Comparison of ENCODE assay signal across 1 cellular context in the genomic region with DNA sequence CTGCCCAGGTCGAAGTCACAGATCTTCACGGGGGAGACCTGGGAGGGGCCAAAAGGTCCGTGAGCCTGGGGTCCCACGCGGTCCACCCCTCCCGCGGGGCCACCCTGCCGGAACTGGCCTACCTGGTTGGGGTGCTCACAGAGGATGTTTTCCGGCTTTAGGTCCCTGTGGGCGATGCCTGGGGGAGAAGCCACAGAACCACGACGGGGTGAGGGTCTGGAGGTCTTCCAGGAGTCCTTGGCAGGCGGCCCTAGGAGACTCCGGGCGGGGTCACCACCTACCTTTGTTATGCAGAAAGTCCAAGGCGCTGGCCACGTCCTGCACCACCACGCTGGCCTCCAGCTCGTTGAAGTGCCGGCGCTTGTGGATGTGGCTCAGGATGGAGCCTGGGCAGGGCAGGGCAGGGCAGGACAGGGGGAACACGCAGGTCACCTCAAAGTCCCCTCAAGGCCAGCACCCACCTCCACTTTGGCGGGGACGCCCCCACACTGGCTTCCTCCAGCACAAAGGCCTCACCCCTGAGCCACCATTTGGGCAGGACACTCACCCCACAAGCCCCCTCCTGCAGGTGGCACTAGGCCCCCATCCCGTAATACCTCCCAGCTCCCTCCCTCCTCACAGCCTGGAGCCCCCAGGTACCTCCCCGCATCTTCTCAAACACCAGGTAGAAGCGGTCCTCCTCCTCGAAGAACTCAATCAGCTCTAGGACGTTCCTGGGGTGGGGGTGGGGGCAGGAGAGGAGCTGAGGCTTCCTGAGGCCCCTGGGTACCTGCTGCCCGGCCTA.
TF ChIP-seq lines count a peak whose summit lies in the region.

No MANE protein-coding gene starts in this region.

TF ChIP-seq in K562, 482 proteins besides CTCF, POLR2A, EP300 and RAD21 (continued from another document):
- TF ChIP-seq, protein P1, sequence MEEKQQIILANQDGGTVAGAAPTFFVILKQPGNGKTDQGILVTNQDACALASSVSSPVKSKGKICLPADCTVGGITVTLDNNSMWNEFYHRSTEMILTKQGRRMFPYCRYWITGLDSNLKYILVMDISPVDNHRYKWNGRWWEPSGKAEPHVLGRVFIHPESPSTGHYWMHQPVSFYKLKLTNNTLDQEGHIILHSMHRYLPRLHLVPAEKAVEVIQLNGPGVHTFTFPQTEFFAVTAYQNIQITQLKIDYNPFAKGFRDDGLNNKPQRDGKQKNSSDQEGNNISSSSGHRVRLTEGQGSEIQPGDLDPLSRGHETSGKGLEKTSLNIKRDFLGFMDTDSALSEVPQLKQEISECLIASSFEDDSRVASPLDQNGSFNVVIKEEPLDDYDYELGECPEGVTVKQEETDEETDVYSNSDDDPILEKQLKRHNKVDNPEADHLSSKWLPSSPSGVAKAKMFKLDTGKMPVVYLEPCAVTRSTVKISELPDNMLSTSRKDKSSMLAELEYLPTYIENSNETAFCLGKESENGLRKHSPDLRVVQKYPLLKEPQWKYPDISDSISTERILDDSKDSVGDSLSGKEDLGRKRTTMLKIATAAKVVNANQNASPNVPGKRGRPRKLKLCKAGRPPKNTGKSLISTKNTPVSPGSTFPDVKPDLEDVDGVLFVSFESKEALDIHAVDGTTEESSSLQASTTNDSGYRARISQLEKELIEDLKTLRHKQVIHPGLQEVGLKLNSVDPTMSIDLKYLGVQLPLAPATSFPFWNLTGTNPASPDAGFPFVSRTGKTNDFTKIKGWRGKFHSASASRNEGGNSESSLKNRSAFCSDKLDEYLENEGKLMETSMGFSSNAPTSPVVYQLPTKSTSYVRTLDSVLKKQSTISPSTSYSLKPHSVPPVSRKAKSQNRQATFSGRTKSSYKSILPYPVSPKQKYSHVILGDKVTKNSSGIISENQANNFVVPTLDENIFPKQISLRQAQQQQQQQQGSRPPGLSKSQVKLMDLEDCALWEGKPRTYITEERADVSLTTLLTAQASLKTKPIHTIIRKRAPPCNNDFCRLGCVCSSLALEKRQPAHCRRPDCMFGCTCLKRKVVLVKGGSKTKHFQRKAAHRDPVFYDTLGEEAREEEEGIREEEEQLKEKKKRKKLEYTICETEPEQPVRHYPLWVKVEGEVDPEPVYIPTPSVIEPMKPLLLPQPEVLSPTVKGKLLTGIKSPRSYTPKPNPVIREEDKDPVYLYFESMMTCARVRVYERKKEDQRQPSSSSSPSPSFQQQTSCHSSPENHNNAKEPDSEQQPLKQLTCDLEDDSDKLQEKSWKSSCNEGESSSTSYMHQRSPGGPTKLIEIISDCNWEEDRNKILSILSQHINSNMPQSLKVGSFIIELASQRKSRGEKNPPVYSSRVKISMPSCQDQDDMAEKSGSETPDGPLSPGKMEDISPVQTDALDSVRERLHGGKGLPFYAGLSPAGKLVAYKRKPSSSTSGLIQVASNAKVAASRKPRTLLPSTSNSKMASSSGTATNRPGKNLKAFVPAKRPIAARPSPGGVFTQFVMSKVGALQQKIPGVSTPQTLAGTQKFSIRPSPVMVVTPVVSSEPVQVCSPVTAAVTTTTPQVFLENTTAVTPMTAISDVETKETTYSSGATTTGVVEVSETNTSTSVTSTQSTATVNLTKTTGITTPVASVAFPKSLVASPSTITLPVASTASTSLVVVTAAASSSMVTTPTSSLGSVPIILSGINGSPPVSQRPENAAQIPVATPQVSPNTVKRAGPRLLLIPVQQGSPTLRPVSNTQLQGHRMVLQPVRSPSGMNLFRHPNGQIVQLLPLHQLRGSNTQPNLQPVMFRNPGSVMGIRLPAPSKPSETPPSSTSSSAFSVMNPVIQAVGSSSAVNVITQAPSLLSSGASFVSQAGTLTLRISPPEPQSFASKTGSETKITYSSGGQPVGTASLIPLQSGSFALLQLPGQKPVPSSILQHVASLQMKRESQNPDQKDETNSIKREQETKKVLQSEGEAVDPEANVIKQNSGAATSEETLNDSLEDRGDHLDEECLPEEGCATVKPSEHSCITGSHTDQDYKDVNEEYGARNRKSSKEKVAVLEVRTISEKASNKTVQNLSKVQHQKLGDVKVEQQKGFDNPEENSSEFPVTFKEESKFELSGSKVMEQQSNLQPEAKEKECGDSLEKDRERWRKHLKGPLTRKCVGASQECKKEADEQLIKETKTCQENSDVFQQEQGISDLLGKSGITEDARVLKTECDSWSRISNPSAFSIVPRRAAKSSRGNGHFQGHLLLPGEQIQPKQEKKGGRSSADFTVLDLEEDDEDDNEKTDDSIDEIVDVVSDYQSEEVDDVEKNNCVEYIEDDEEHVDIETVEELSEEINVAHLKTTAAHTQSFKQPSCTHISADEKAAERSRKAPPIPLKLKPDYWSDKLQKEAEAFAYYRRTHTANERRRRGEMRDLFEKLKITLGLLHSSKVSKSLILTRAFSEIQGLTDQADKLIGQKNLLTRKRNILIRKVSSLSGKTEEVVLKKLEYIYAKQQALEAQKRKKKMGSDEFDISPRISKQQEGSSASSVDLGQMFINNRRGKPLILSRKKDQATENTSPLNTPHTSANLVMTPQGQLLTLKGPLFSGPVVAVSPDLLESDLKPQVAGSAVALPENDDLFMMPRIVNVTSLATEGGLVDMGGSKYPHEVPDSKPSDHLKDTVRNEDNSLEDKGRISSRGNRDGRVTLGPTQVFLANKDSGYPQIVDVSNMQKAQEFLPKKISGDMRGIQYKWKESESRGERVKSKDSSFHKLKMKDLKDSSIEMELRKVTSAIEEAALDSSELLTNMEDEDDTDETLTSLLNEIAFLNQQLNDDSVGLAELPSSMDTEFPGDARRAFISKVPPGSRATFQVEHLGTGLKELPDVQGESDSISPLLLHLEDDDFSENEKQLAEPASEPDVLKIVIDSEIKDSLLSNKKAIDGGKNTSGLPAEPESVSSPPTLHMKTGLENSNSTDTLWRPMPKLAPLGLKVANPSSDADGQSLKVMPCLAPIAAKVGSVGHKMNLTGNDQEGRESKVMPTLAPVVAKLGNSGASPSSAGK (IDR thresholded peaks at IDR 0.05): peak; percentile 68; the same call in 1 of the 2 replicates
- TF ChIP-seq, protein P2, sequence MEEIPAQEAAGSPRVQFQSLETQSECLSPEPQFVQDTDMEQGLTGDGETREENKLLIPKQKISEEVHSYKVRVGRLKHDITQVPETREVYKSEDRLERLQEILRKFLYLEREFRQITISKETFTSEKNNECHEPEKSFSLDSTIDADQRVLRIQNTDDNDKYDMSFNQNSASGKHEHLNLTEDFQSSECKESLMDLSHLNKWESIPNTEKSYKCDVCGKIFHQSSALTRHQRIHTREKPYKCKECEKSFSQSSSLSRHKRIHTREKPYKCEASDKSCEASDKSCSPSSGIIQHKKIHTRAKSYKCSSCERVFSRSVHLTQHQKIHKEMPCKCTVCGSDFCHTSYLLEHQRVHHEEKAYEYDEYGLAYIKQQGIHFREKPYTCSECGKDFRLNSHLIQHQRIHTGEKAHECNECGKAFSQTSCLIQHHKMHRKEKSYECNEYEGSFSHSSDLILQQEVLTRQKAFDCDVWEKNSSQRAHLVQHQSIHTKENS (CRISPR knock-in tag; IDR thresholded peaks at IDR 0.05): no peak
- TF ChIP-seq ZEB2 (IDR thresholded peaks at IDR 0.05) (no peak; the same call in 1 of the 2 replicates), ELF1 (tag; IDR thresholded peaks at IDR 0.05) (no peak), PRMT5 (CRISPR knock-in tag; IDR thresholded peaks at IDR 0.05) (no peak), CBX5 (IDR thresholded peaks at IDR 0.05; ENCODE audit: borderline replicate concordance, low read depth) (no peak), NCOA6 (IDR thresholded peaks at IDR 0.05) (no peak), NR2C1 (IDR thresholded peaks at IDR 0.05) (no peak), NR2C1 (tag; IDR thresholded peaks at IDR 0.05) (no peak), ZSCAN29 (IDR thresholded peaks at IDR 0.05) (no peak), RFX5 (IDR thresholded peaks at IDR 0.05; ENCODE audit: low read depth, low read length) (no peak), KDM5B (IDR thresholded peaks at IDR 0.05; ENCODE audit: insufficient replicate concordance, low read depth, low read length) (no peak), ZNF586 (CRISPR knock-in tag; conservative IDR thresholded peaks at IDR 0.05) (no peak), FOS (IDR thresholded peaks at IDR 0.05; ENCODE audit: extremely low read depth, insufficient read length) (no peak), SIN3B (IDR thresholded peaks at IDR 0.05; ENCODE audit: low read depth) (no peak), BHLHE40 (IDR thresholded peaks at IDR 0.05; ENCODE audit: low read length) (no peak), ZNF316 (IDR thresholded peaks at IDR 0.05) (no peak), KDM2B (CRISPR knock-in tag; IDR thresholded peaks at IDR 0.05) (no peak), NRF1 (conservative IDR thresholded peaks at IDR 0.05 in 1 of 2, IDR thresholded peaks at IDR 0.05 in 1 of 2) (0 out of 4 replicates have a peak, but pooled peaks of 1 of the 2 experiments have one; percentile 25), KAT8 (IDR thresholded peaks at IDR 0.05; ENCODE audit: low read depth) (no peak), EHMT2 (IDR thresholded peaks at IDR 0.05) (no peak), MYC (IDR thresholded peaks at IDR 0.05; ENCODE audit: low read depth, low read length) (no peak), MYC (CRISPR knock-in tag; IDR thresholded peaks at IDR 0.05; ENCODE audit: borderline replicate concordance, low read depth) (peak; percentile 30; the same call in 1 of the 2 replicates), RBM22 (IDR thresholded peaks at IDR 0.05; ENCODE audit: low read depth, low read length, poor library complexity, severe bottlenecking) (peak; percentile 42), RNF2 (IDR thresholded peaks at IDR 0.05) (no peak), SMAD4 (CRISPR knock-in tag; conservative IDR thresholded peaks at IDR 0.05) (no peak), ZNF174 (CRISPR knock-in tag; IDR thresholded peaks at IDR 0.05) (no peak)
- TF ChIP-seq, protein P3, sequence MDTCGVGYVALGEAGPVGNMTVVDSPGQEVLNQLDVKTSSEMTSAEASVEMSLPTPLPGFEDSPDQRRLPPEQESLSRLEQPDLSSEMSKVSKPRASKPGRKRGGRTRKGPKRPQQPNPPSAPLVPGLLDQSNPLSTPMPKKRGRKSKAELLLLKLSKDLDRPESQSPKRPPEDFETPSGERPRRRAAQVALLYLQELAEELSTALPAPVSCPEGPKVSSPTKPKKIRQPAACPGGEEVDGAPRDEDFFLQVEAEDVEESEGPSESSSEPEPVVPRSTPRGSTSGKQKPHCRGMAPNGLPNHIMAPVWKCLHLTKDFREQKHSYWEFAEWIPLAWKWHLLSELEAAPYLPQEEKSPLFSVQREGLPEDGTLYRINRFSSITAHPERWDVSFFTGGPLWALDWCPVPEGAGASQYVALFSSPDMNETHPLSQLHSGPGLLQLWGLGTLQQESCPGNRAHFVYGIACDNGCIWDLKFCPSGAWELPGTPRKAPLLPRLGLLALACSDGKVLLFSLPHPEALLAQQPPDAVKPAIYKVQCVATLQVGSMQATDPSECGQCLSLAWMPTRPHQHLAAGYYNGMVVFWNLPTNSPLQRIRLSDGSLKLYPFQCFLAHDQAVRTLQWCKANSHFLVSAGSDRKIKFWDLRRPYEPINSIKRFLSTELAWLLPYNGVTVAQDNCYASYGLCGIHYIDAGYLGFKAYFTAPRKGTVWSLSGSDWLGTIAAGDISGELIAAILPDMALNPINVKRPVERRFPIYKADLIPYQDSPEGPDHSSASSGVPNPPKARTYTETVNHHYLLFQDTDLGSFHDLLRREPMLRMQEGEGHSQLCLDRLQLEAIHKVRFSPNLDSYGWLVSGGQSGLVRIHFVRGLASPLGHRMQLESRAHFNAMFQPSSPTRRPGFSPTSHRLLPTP (IDR thresholded peaks at IDR 0.05; ENCODE audit: borderline replicate concordance, extremely low read depth, insufficient read length): no peak
- TF ChIP-seq, protein P4, sequence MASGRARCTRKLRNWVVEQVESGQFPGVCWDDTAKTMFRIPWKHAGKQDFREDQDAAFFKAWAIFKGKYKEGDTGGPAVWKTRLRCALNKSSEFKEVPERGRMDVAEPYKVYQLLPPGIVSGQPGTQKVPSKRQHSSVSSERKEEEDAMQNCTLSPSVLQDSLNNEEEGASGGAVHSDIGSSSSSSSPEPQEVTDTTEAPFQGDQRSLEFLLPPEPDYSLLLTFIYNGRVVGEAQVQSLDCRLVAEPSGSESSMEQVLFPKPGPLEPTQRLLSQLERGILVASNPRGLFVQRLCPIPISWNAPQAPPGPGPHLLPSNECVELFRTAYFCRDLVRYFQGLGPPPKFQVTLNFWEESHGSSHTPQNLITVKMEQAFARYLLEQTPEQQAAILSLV (tag; IDR thresholded peaks at IDR 0.05): no peak
- TF ChIP-seq, protein P5, sequence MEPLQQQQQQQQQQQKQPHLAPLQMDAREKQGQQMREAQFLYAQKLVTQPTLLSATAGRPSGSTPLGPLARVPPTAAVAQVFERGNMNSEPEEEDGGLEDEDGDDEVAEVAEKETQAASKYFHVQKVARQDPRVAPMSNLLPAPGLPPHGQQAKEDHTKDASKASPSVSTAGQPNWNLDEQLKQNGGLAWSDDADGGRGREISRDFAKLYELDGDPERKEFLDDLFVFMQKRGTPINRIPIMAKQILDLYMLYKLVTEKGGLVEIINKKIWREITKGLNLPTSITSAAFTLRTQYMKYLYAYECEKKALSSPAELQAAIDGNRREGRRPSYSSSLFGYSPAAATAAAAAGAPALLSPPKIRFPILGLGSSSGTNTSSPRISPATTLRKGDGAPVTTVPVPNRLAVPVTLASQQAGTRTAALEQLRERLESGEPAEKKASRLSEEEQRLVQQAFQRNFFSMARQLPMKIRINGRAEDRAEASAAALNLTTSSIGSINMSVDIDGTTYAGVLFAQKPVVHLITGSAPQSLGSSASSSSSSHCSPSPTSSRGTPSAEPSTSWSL (CRISPR knock-in tag; IDR thresholded peaks at IDR 0.05; ENCODE audit: borderline replicate concordance): no peak
- TF ChIP-seq, protein P6, sequence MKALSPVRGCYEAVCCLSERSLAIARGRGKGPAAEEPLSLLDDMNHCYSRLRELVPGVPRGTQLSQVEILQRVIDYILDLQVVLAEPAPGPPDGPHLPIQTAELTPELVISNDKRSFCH (CRISPR knock-in tag; IDR thresholded peaks at IDR 0.05): no peak
- TF ChIP-seq, protein P6 (tag; IDR thresholded peaks at IDR 0.05): peak; percentile 67
- TF ChIP-seq, protein P7, sequence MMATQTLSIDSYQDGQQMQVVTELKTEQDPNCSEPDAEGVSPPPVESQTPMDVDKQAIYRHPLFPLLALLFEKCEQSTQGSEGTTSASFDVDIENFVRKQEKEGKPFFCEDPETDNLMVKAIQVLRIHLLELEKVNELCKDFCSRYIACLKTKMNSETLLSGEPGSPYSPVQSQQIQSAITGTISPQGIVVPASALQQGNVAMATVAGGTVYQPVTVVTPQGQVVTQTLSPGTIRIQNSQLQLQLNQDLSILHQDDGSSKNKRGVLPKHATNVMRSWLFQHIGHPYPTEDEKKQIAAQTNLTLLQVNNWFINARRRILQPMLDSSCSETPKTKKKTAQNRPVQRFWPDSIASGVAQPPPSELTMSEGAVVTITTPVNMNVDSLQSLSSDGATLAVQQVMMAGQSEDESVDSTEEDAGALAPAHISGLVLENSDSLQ (IDR thresholded peaks at IDR 0.05): no peak
- TF ChIP-seq, protein P8, sequence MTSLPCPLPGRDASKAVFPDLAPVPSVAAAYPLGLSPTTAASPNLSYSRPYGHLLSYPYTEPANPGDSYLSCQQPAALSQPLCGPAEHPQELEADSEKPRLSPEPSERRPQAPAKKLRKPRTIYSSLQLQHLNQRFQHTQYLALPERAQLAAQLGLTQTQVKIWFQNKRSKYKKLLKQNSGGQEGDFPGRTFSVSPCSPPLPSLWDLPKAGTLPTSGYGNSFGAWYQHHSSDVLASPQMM (CRISPR knock-in tag; IDR thresholded peaks at IDR 0.05): no peak
TF ChIP-seq in K562: peak in this region for 23.
